Comparison of ENCODE assay signal across 20 cellular contexts in the genomic region with DNA sequence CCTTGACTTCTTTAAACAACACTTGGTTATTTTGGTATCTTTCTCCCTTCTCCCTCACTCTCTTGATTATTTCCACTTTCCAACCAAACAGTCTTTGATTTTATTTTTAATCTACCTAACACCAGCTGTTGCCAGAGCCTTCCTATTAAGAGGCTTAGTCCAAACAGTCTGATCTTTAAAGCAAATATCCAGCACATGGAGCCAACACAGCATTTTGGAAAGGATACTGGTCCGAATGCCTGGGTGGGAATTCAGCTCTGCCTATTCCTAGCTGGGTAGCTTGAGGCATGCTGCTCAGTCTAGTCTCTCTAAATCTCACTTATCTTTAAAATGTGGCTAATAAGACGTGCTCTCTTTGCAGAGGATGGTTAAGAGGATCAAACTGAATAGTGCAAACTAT.
"Had no signal": no experiment of that assay in that cellular context is flagged by ENCODE, and none has a peak within 500 bp of the region (broad histone marks: within the 10 kb centered on the region; RNA-seq: fewer than 3 reads in every experiment).

No MANE protein-coding gene starts in this region.

- H3K36me3 Mint-ChIP-seq: activated CD8-positive, alpha-beta memory T cell treated with anti-CD3 and anti-CD28 coated beads, Interleukin-2, amount 10 ng/mL, durations not matched to agents 7 days and 5 days; activated naive CD4-positive, alpha-beta T cell treated with anti-CD3 and anti-CD28 coated beads, Interleukin-2, amount 50 U/mL, for 72 hours; natural killer cell; stimulated activated naive B cell treated with anti-CD40 and anti-IgM and Interleukin-4, amounts not matched to agents 10 μg/mL and 1 μg/mL and 100 μg/mL, for 72 hours had no signal

- H3K4me1 Mint-ChIP-seq: natural killer cell had no signal

- ATAC-seq: activated CD4-positive, CD25-positive, alpha-beta regulatory T cell treated with anti-CD3 and anti-CD28 coated beads, Interleukin-2, amount 50 U/mL, for 24 hours; activated CD8-positive, alpha-beta memory T cell treated with anti-CD3 and anti-CD28 coated beads, Interleukin-2, amount 10 ng/mL, durations not matched to agents 7 days and 5 days; activated naive CD4-positive, alpha-beta T cell treated with anti-CD3 and anti-CD28 coated beads, Interleukin-2, amount 50 U/mL, for 72 hours; heart left ventricle; left lobe of liver; natural killer cell; sciatic nerve; stimulated activated naive B cell treated with anti-CD40 and anti-IgM and Interleukin-4, amounts not matched to agents 10 μg/mL and 1 μg/mL and 100 μg/mL, for 72 hours; T-helper 17 cell had no signal

- H3K27ac ChIP-seq: heart left ventricle had no signal

- H3K27ac Mint-ChIP-seq: activated CD8-positive, alpha-beta memory T cell treated with anti-CD3 and anti-CD28 coated beads, Interleukin-2, amount 10 ng/mL, durations not matched to agents 7 days and 5 days; activated naive CD4-positive, alpha-beta T cell treated with anti-CD3 and anti-CD28 coated beads, Interleukin-2, amount 50 U/mL, for 72 hours; activated T-cell treated with anti-CD3 and anti-CD28 coated beads, Interleukin-2, amount 50 U/mL, for 24 hours; natural killer cell; stimulated activated naive B cell treated with anti-CD40 and anti-IgM and Interleukin-4, amounts not matched to agents 10 μg/mL and 1 μg/mL and 100 μg/mL, for 72 hours; T-helper 17 cell had no signal

- FAIRE-seq: bronchial epithelial cell, endothelial cell of umbilical vein had no signal

- H3K4me3 Mint-ChIP-seq: activated CD8-positive, alpha-beta memory T cell treated with anti-CD3 and anti-CD28 coated beads, Interleukin-2, amount 10 ng/mL, durations not matched to agents 7 days and 5 days; activated T-cell treated with anti-CD3 and anti-CD28 coated beads, Interleukin-2, amount 50 U/mL, for 24 hours; natural killer cell; stimulated activated naive B cell treated with anti-CD40 and anti-IgM and Interleukin-4, amounts not matched to agents 10 μg/mL and 1 μg/mL and 100 μg/mL, for 72 hours; T-helper 17 cell had no signal

- DNase-seq: activated CD4-positive, alpha-beta T cell treated with anti-CD3 and anti-CD28 coated beads, Interleukin-2, amount 50 U/mL, for 4 hours; activated CD8-positive, alpha-beta memory T cell treated with anti-CD3 and anti-CD28 coated beads, Interleukin-2, amount 10 ng/mL, durations not matched to agents 7 days and 5 days; activated effector memory CD4-positive, alpha-beta T cell treated with anti-CD3 and anti-CD28 coated beads, Interleukin-2, amount 50 U/mL, for 16 hours; activated T-cell treated with anti-CD3 and anti-CD28 coated beads, Interleukin-2, amount 50 U/mL, for 24 hours; anterior cingulate cortex; foreskin melanocyte; heart left ventricle; islet precursor cell; natural killer cell; stimulated activated CD4-positive, alpha-beta T cell treated with anti-CD3 and anti-CD28 coated beads, Interleukin-2, amount 100 ng/mL, for 24 hours; stimulated activated naive B cell treated with anti-CD40 and anti-IgM and Interleukin-4, amounts not matched to agents 10 μg/mL and 1 μg/mL and 100 μg/mL, for 72 hours; substantia nigra; T-helper 17 cell; trophoblast cell had no signal

- H3K4me1 ChIP-seq: heart left ventricle had no signal

- H3K9me3 Mint-ChIP-seq: activated naive CD4-positive, alpha-beta T cell treated with anti-CD3 and anti-CD28 coated beads, Interleukin-2, amount 50 U/mL, for 72 hours; activated T-cell treated with anti-CD3 and anti-CD28 coated beads, Interleukin-2, amount 50 U/mL, for 24 hours; natural killer cell; stimulated activated naive B cell treated with anti-CD40 and anti-IgM and Interleukin-4, amounts not matched to agents 10 μg/mL and 1 μg/mL and 100 μg/mL, for 72 hours had no signal

- H3K36me3 ChIP-seq: heart left ventricle had no signal

- H3K27me3 Mint-ChIP-seq: stimulated activated naive B cell treated with anti-CD40 and anti-IgM and Interleukin-4, amounts not matched to agents 10 μg/mL and 1 μg/mL and 100 μg/mL, for 72 hours had no signal

- H3K9me3 ChIP-seq: heart left ventricle had no signal

- H3K4me3 ChIP-seq: heart left ventricle had no signal

- H3K27me3 ChIP-seq: heart left ventricle had no signal
